In genomic region chr1:6530504-6531160, GRCh38 we compare ENCODE assay signal across 1 cellular context.
TF ChIP-seq lines count a peak whose summit lies in the region.

No MANE protein-coding gene starts in this region.

TF ChIP-seq in K562, 482 proteins besides CTCF, POLR2A, EP300 and RAD21:
- no peak for TF ChIP-seq ZBED1 (IDR thresholded peaks at IDR 0.05)
- TF ChIP-seq KDM1A (IDR thresholded peaks at IDR 0.05) = peak; percentile 24 to 77; a peak in 3 of 4 replicates
- no peak for TF ChIP-seq RNF2 (IDR thresholded peaks at IDR 0.05)
- TF ChIP-seq BCOR (IDR thresholded peaks at IDR 0.05) = peak; percentile 83
- 0 out of 2 replicates have a peak, but pooled peaks have one; percentile 24 for TF ChIP-seq SMARCA5 (IDR thresholded peaks at IDR 0.05)
- peak; percentile 79 for TF ChIP-seq RBM25 (IDR thresholded peaks at IDR 0.05; ENCODE audit: low read depth, low read length, severe bottlenecking)
- no peak for TF ChIP-seq SNAPC5 (CRISPR knock-in tag; IDR thresholded peaks at IDR 0.05)
- no peak for TF ChIP-seq ZNF165 (CRISPR knock-in tag; IDR thresholded peaks at IDR 0.05; ENCODE audit: borderline replicate concordance)
- TF ChIP-seq ZNF347 (CRISPR knock-in tag; IDR thresholded peaks at IDR 0.05; ENCODE audit: low read depth) = no peak
- TF ChIP-seq PTRF (tag; IDR thresholded peaks at IDR 0.05) = no peak
- TF ChIP-seq TEAD4 (IDR thresholded peaks at IDR 0.05; ENCODE audit: low read length) = no peak
- TF ChIP-seq TEAD4 (CRISPR knock-in tag; IDR thresholded peaks at IDR 0.05; ENCODE audit: borderline replicate concordance) = 0 out of 2 replicates have a peak, but pooled peaks have one; percentile 15
- TF ChIP-seq ADNP (tag; IDR thresholded peaks at IDR 0.05) = peak; percentile 89
- no peak for TF ChIP-seq ZFP1 (CRISPR knock-in tag; IDR thresholded peaks at IDR 0.05)
- TF ChIP-seq MEF2A (IDR thresholded peaks at IDR 0.05; ENCODE audit: control insufficient read depth, low read depth, low read length) = no peak
- no peak for TF ChIP-seq RAD51 (IDR thresholded peaks at IDR 0.05; ENCODE audit: borderline replicate concordance, low read depth)
- TF ChIP-seq VEZF1 (CRISPR knock-in tag; IDR thresholded peaks at IDR 0.05) = no peak
- TF ChIP-seq IFI16 (CRISPR knock-in tag; IDR thresholded peaks at IDR 0.05) = no peak
- TF ChIP-seq MYC (IDR thresholded peaks at IDR 0.05; ENCODE audit: low read depth, low read length) = no peak
- TF ChIP-seq MYC (CRISPR knock-in tag; IDR thresholded peaks at IDR 0.05; ENCODE audit: borderline replicate concordance, low read depth) = no peak
- TF ChIP-seq NCOA1 (IDR thresholded peaks at IDR 0.05; ENCODE audit: low read depth) = no peak
- TF ChIP-seq NUFIP1 (IDR thresholded peaks at IDR 0.05; ENCODE audit: partially characterized antibody) = no peak
- TF ChIP-seq GTF2F1 (IDR thresholded peaks at IDR 0.05; ENCODE audit: low read depth, low read length) = no peak
- no peak for TF ChIP-seq FOXA3 (CRISPR knock-in tag; conservative IDR thresholded peaks at IDR 0.05 in 1 of 2, IDR thresholded peaks at IDR 0.05 in 1 of 2)
